Comparison of ENCODE assay signal across 20 cellular contexts in genomic region chr7:3836855-3837254, GRCh38.
"Had no signal": no experiment of that assay in that cellular context is flagged by ENCODE, and none has a peak within 500 bp of the region (broad histone marks: within the 10 kb centered on the region; RNA-seq: fewer than 3 reads in every experiment).

No MANE protein-coding gene starts in this region.

- ATAC-seq: SK-N-SH treated with all-trans-retinoic acid at 6 μM for 48 hours had no signal

- H3K27me3 ChIP-seq: SJCRH30 had no signal

- H3K36me3 ChIP-seq: SJCRH30 had no signal

- DNase-seq: KBM-7, MM.1S, NCI-H1092 treated with DMSO at 0.1 percent for 48 hours, NCI-H1436, NCI-H187, NCI-H2029, NCI-H2081 treated with DMSO at 0.1 percent for 48 hours, NCI-H2171, NCI-H226, NCI-H446, NCI-H510A, NCI-H524 treated with DMSO at 0.1 percent for 48 hours, NCI-H69, NCI-H774, OCI-M1, SHP77, SJCRH30, T-helper 1 cell had no signal

- H3K9me3 ChIP-seq: SJCRH30 had no signal

- H3K4me1 ChIP-seq: SJCRH30 had no signal

- H3K27ac ChIP-seq: RWPE1, SJCRH30 had no signal

- H3K4me3 ChIP-seq: SJCRH30 had no signal
